27 cellular contexts compared by ENCODE assay signal in genomic region chr7:131374821-131375220, GRCh38.
"Had no signal": no experiment of that assay in that cellular context is flagged by ENCODE, and none has a peak within 500 bp of the region (broad histone marks: within the 10 kb centered on the region; RNA-seq: fewer than 3 reads in every experiment).

No MANE protein-coding gene starts in this region.

- H3K4me3 ChIP-seq: neural progenitor cell, ovary, psoas muscle, right lobe of liver, sigmoid colon, stomach, thoracic aorta, thyroid gland, tibial nerve, upper lobe of left lung, vagina had no signal

- H3K27me3 ChIP-seq: neural progenitor cell, ovary, right lobe of liver, sigmoid colon, stomach, thyroid gland, tibial nerve, upper lobe of left lung, vagina had no signal

- H3K9me3 Mint-ChIP-seq: nephron; stimulated activated effector memory CD8-positive, alpha-beta T cell treated with anti-CD3 and anti-CD28 coated beads, Interleukin-12 subunit alpha, Interleukin-12 subunit beta, amount 100 ng/mL, for 72 hours; stimulated activated naive B cell treated with anti-CD40 and anti-IgM and Interleukin-4, amounts not matched to agents 10 μg/mL and 1 μg/mL and 100 μg/mL, for 72 hours; stimulated activated naive CD8-positive, alpha-beta T cell treated with anti-CD3 and anti-CD28 coated beads, Interleukin-15, Interleukin-2, amounts not matched to agents 100 ng/mL and 50 ng/mL, for 24 hours had no signal

- DNase-seq: occipital lobe; ovary; posterior cingulate gyrus; psoas muscle; right cardiac atrium; right lobe of liver; sigmoid colon; small intestine; stimulated activated CD4-positive, alpha-beta T cell treated with anti-CD3 and anti-CD28 coated beads, Interleukin-15, amount 100 ng/mL, for 24 hours; stimulated activated CD4-positive, alpha-beta T cell treated with anti-CD3 and anti-CD28 coated beads, Interleukin-2, amount 100 ng/mL, for 24 hours; stimulated activated CD4-positive, alpha-beta T cell treated with anti-CD3 and anti-CD28 coated beads, Interleukin-2, amount 100 ng/mL, for 48 hours; stimulated activated CD4-positive, alpha-beta T cell treated with anti-CD3 and anti-CD28 coated beads, Interleukin-4, amount 100 ng/mL, for 24 hours; stimulated activated naive B cell treated with anti-CD40 and anti-IgM and Interleukin-4, amounts not matched to agents 10 μg/mL and 1 μg/mL and 100 μg/mL, for 72 hours; stimulated activated naive CD4-positive, alpha-beta T cell treated with Interleukin-2 at 50 U/mL for 16 hours; stomach; thyroid gland; trophoblast cell; upper lobe of left lung had no signal

- ATAC-seq: right cardiac atrium; right lobe of liver; stimulated activated effector memory CD8-positive, alpha-beta T cell treated with anti-CD3 and anti-CD28 coated beads, Interleukin-12 subunit alpha, Interleukin-12 subunit beta, amount 100 ng/mL, for 72 hours; stimulated activated naive B cell treated with anti-CD40 and anti-IgM and Interleukin-4, amounts not matched to agents 10 μg/mL and 1 μg/mL and 100 μg/mL, for 72 hours had no signal

- H3K4me1 ChIP-seq: parathyroid adenoma had no signal

- H3K4me1 Mint-ChIP-seq: neural progenitor cell had no signal

- H3K27ac ChIP-seq: neural progenitor cell, parathyroid adenoma, psoas muscle, right lobe of liver, sigmoid colon, stomach, thoracic aorta, thyroid gland, upper lobe of left lung, vagina had no signal

- H3K27me3 Mint-ChIP-seq: progenitor cell of endocrine pancreas; stimulated activated naive B cell treated with anti-CD40 and anti-IgM and Interleukin-4, amounts not matched to agents 10 μg/mL and 1 μg/mL and 100 μg/mL, for 72 hours; stimulated activated naive CD8-positive, alpha-beta T cell treated with anti-CD3 and anti-CD28 coated beads, Interleukin-15, Interleukin-2, amounts not matched to agents 100 ng/mL and 50 ng/mL, for 24 hours had no signal

- H3K36me3 ChIP-seq: neural progenitor cell, ovary, right lobe of liver, sigmoid colon, thoracic aorta, thyroid gland, upper lobe of left lung, vagina had no signal

- H3K9me3 ChIP-seq: ovary, psoas muscle, right lobe of liver, sigmoid colon, stomach, thoracic aorta, thyroid gland, tibial nerve, upper lobe of left lung, vagina had no signal

- H3K4me3 Mint-ChIP-seq: nephron; neural progenitor cell; stimulated activated effector memory CD8-positive, alpha-beta T cell treated with anti-CD3 and anti-CD28 coated beads, Interleukin-12 subunit alpha, Interleukin-12 subunit beta, amount 100 ng/mL, for 72 hours; stimulated activated naive CD8-positive, alpha-beta T cell treated with anti-CD3 and anti-CD28 coated beads, Interleukin-15, Interleukin-2, amounts not matched to agents 100 ng/mL and 50 ng/mL, for 24 hours had no signal

- H3K27ac Mint-ChIP-seq: neural progenitor cell; progenitor cell of endocrine pancreas; stimulated activated effector memory CD8-positive, alpha-beta T cell treated with anti-CD3 and anti-CD28 coated beads, Interleukin-12 subunit alpha, Interleukin-12 subunit beta, amount 100 ng/mL, for 72 hours; stimulated activated naive B cell treated with anti-CD40 and anti-IgM and Interleukin-4, amounts not matched to agents 10 μg/mL and 1 μg/mL and 100 μg/mL, for 72 hours; stimulated activated naive CD8-positive, alpha-beta T cell treated with anti-CD3 and anti-CD28 coated beads, Interleukin-15, Interleukin-2, amounts not matched to agents 100 ng/mL and 50 ng/mL, for 24 hours had no signal
